11 cellular contexts compared by ENCODE assay signal in genomic region chr5:95086932-95087818, GRCh38.
DNase-seq lines count a peak whose midpoint lies in the region; ATAC-seq and TF ChIP-seq lines count a peak whose summit lies in the region.
"Had no signal": no experiment of that assay in that cellular context is flagged by ENCODE, and none has a peak within 500 bp of the region (broad histone marks: within the 10 kb centered on the region; RNA-seq: fewer than 3 reads in every experiment).

No MANE protein-coding gene starts in this region.

- POLR2A ChIA-PET in activated CD4-positive, alpha-beta T cell treated with anti-CD3 and anti-CD28 coated beads for 36 hours (lab: Charles Lee), result no interaction called here
- POLR2A ChIA-PET in activated CD8-positive, alpha-beta T cell treated with anti-CD3 and anti-CD28 coated beads for 36 hours (lab: Charles Lee), result no interaction called here

- CTCF ChIA-PET in activated CD4-positive, alpha-beta T cell treated with anti-CD3 and anti-CD28 coated beads for 36 hours (lab: Charles Lee), result no interaction called here
- CTCF ChIA-PET in activated CD8-positive, alpha-beta T cell treated with anti-CD3 and anti-CD28 coated beads for 36 hours (lab: Charles Lee), result no interaction called here

- no peaks in the 10 kb centered on the region for H3K36me3 Mint-ChIP-seq in dendritic cell treated with granulocyte-macrophage colony-stimulating factor and Interleukin-4, amounts not matched to agents 40 ng/mL and 50 ng/mL, for 4 days (ENCODE audit: low read depth)
- H3K36me3 Mint-ChIP-seq in activated CD4-positive, alpha-beta T cell treated with anti-CD3 and anti-CD28 coated beads for 36 hours (ENCODE audit: low read depth), result no peaks in the 10 kb centered on the region
- no peaks in the 10 kb centered on the region for H3K36me3 Mint-ChIP-seq in activated CD8-positive, alpha-beta T cell treated with anti-CD3 and anti-CD28 coated beads for 36 hours (ENCODE audit: low read depth)

- intact Hi-C loops in dendritic cell treated with granulocyte-macrophage colony-stimulating factor and Interleukin-4, amounts not matched to agents 40 ng/mL and 50 ng/mL, for 4 days (cut with micrococcal nuclease), result loop anchor here (5.0 kb wide), 2 partner anchors 40 to 975 kb away; a partner anchor contains a TSS
- intact Hi-C loops in activated CD4-positive, alpha-beta T cell treated with anti-CD3 and anti-CD28 coated beads for 36 hours (cut with DNase I, micrococcal nuclease), result loop anchor here in 1 of 2 experiments (10.0 kb wide), 1 partner anchor 122 kb away; no protein-coding TSS in a partner anchor
- intact Hi-C loops in activated CD8-positive, alpha-beta T cell treated with anti-CD3 and anti-CD28 coated beads for 36 hours (cut with micrococcal nuclease), result no loop called here

- H3K27ac Mint-ChIP-seq in dendritic cell treated with granulocyte-macrophage colony-stimulating factor and Interleukin-4, amounts not matched to agents 40 ng/mL and 50 ng/mL, for 4 days, result peak overlapping the region; percentile 98
- no peak overlapping the region for H3K27ac Mint-ChIP-seq in activated CD4-positive, alpha-beta T cell treated with anti-CD3 and anti-CD28 coated beads for 36 hours
- H3K27ac Mint-ChIP-seq in activated CD8-positive, alpha-beta T cell treated with anti-CD3 and anti-CD28 coated beads for 36 hours, result no peak overlapping the region
- H3K27ac Mint-ChIP-seq: activated naive CD8-positive, alpha-beta T cell treated with anti-CD3 and anti-CD28 coated beads, Interleukin-2, amount 10 ng/mL, durations not matched to agents 7 days and 5 days had no signal

- H3K4me1 Mint-ChIP-seq in dendritic cell treated with granulocyte-macrophage colony-stimulating factor and Interleukin-4, amounts not matched to agents 40 ng/mL and 50 ng/mL, for 4 days (ENCODE audit: low read depth), result peaks cover 48% of the 10 kb centered on the region
- no peaks in the 10 kb centered on the region for H3K4me1 Mint-ChIP-seq in activated CD4-positive, alpha-beta T cell treated with anti-CD3 and anti-CD28 coated beads for 36 hours
- no peaks in the 10 kb centered on the region for H3K4me1 Mint-ChIP-seq in activated CD8-positive, alpha-beta T cell treated with anti-CD3 and anti-CD28 coated beads for 36 hours (ENCODE audit: low read depth)

- H3K27me3 Mint-ChIP-seq in dendritic cell treated with granulocyte-macrophage colony-stimulating factor and Interleukin-4, amounts not matched to agents 40 ng/mL and 50 ng/mL, for 4 days, result no peaks in the 10 kb centered on the region
- H3K27me3 Mint-ChIP-seq in activated CD4-positive, alpha-beta T cell treated with anti-CD3 and anti-CD28 coated beads for 36 hours, result peaks cover 4% of the 10 kb centered on the region
- H3K27me3 Mint-ChIP-seq in activated CD8-positive, alpha-beta T cell treated with anti-CD3 and anti-CD28 coated beads for 36 hours, result peaks cover 6% of the 10 kb centered on the region

- no peak for DNase-seq in LoVo (ENCODE audit: low spot score)
- no peak for DNase-seq in activated CD8-positive, alpha-beta memory T cell treated with anti-CD3 and anti-CD28 coated beads for 24 hours
- DNase-seq in activated CD4-positive, alpha-beta T cell treated with anti-CD3 and anti-CD28 coated beads for 36 hours, result no peak
- DNase-seq in activated CD8-positive, alpha-beta T cell treated with anti-CD3 and anti-CD28 coated beads for 36 hours, result no peak
- DNase-seq: activated naive CD8-positive, alpha-beta T cell treated with anti-CD3 and anti-CD28 coated beads, Interleukin-2, amount 10 ng/mL, durations not matched to agents 7 days and 5 days; NCI-H2171 had no signal

- no peak for TF ChIP-seq CTCF in activated CD8-positive, alpha-beta T cell treated with anti-CD3 and anti-CD28 coated beads for 36 hours (IDR thresholded peaks at IDR 0.05)

- peak overlapping the region; percentile 62 for H3K4me3 Mint-ChIP-seq in dendritic cell treated with granulocyte-macrophage colony-stimulating factor and Interleukin-4, amounts not matched to agents 40 ng/mL and 50 ng/mL, for 4 days
- H3K4me3 Mint-ChIP-seq in activated CD4-positive, alpha-beta T cell treated with anti-CD3 and anti-CD28 coated beads for 36 hours, result no peak overlapping the region
- no peak overlapping the region for H3K4me3 Mint-ChIP-seq in activated CD8-positive, alpha-beta T cell treated with anti-CD3 and anti-CD28 coated beads for 36 hours
- H3K4me3 Mint-ChIP-seq: activated naive CD8-positive, alpha-beta T cell treated with anti-CD3 and anti-CD28 coated beads, Interleukin-2, amount 10 ng/mL, durations not matched to agents 7 days and 5 days had no signal

- peak; percentile 31 for ATAC-seq in GM18519 (IDR thresholded peaks at IDR 0.05; ENCODE audit: low FRiP score, unreplicated experiment)
- ATAC-seq in GM21529 (IDR thresholded peaks at IDR 0.05; ENCODE audit: unreplicated experiment), result peak; percentile 47
- ATAC-seq in HG03280 (IDR thresholded peaks at IDR 0.05; ENCODE audit: unreplicated experiment), result peak; percentile 45
- ATAC-seq in activated CD4-positive, alpha-beta T cell treated with anti-CD3 and anti-CD28 coated beads for 36 hours, result no peak
- no peak for ATAC-seq in activated CD8-positive, alpha-beta T cell treated with anti-CD3 and anti-CD28 coated beads for 36 hours
- ATAC-seq: left colon had no signal

- peaks cover 8% of the 10 kb centered on the region for H3K9me3 Mint-ChIP-seq in dendritic cell treated with granulocyte-macrophage colony-stimulating factor and Interleukin-4, amounts not matched to agents 40 ng/mL and 50 ng/mL, for 4 days
- peaks cover 4% of the 10 kb centered on the region for H3K9me3 Mint-ChIP-seq in activated CD4-positive, alpha-beta T cell treated with anti-CD3 and anti-CD28 coated beads for 36 hours (ENCODE audit: low read depth)
- H3K9me3 Mint-ChIP-seq in activated CD8-positive, alpha-beta T cell treated with anti-CD3 and anti-CD28 coated beads for 36 hours, result peaks cover 6% of the 10 kb centered on the region

Comparison
In these comparisons a context has a peak if more than half of its experiments do, and no peak if none do; other contexts are left out.
1. ATAC-seq: peak in GM18519 (single experiment), GM21529 (single experiment) and HG03280 (single experiment); none in activated CD4-positive, alpha-beta T cell treated with anti-CD3 and anti-CD28 coated beads for 36 hours (single experiment) and activated CD8-positive, alpha-beta T cell treated with anti-CD3 and anti-CD28 coated beads for 36 hours (single experiment).